19 cellular contexts compared by ENCODE assay signal in the genomic region with DNA sequence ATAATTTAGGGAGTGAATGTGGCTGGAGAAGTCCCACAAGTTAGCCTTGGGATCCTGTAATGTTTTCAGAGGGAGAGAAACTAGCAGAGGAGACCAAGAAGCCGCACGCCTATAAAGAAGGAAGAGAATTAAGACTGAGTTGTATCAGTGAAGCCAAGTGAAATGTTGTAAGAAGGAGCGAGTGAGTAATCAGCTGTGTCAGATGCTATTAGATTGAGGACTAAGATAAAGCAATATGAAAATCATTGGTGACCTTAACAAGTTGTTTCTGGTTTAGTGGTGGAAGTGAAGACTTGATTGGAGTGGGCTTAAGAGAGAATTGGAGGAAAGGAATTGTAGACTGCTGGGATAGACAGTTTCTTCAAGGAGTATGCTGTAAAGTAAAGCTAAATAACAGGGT. TPM values are rescaled to one million over a fixed set of nuclear protein-coding genes. Genes with fewer than 3 reads are reported as not detected.
DNase-seq lines count a peak whose midpoint lies in the region; ATAC-seq and TF ChIP-seq lines count a peak whose summit lies in the region.
"Had no signal": no experiment of that assay in that cellular context is flagged by ENCODE, and none has a peak within 500 bp of the region (broad histone marks: within the 10 kb centered on the region; RNA-seq: fewer than 3 reads in every experiment).

No MANE protein-coding gene starts in this region.

- H3K27ac Mint-ChIP-seq in activated CD8-positive, alpha-beta T cell treated with anti-CD3 and anti-CD28 coated beads for 36 hours = no peak overlapping the region
- H3K27ac Mint-ChIP-seq: activated B cell treated with CpG ODN at 0.5 μM for 24 hours; activated naive CD8-positive, alpha-beta T cell; endodermal cell; stimulated activated naive CD8-positive, alpha-beta T cell treated with anti-CD3 and anti-CD28 coated beads, Interleukin-15, Interleukin-2, amounts not matched to agents 100 ng/mL and 50 ng/mL, for 24 hours had no signal

- POLR2A ChIA-PET in activated CD8-positive, alpha-beta T cell treated with anti-CD3 and anti-CD28 coated beads for 36 hours (lab: Charles Lee) = interaction anchor here (0.8 to 1.4 kb wide), 2 partner anchors 9 to 71 kb away, joined by 3 read pairs; partner anchors contain the start of gene CCSER2

- H3K4me2 ChIP-seq in fibroblast of lung (ENCODE audit: extremely low read depth, insufficient read depth, low read length) = peak overlapping the region; percentile 48

- no peak overlapping the region for H3K27ac ChIP-seq in fibroblast of lung (ENCODE audit: insufficient read depth, low read length)
- H3K27ac ChIP-seq: heart left ventricle, spleen had no signal

- no peak overlapping the region for H3K9ac ChIP-seq in fibroblast of lung (ENCODE audit: insufficient read depth, low read length)

- intact Hi-C loops in sciatic nerve (cut with DNase I) = no loop called here
- intact Hi-C loops in activated CD8-positive, alpha-beta T cell treated with anti-CD3 and anti-CD28 coated beads for 36 hours (cut with micrococcal nuclease) = no loop called here

- DNase-seq in GM03348 (ENCODE audit: low spot score) (peak; percentile 45), SK-N-DZ (ENCODE audit: low spot score) (peak; percentile 57), fibroblast of lung (ENCODE audit: low read depth in 2 of 2) (peak; percentile 69 to 71), sciatic nerve (ENCODE audit: low spot score) (no peak), GM10266 (ENCODE audit: extremely low spot score) (no peak)
- DNase-seq in activated CD8-positive, alpha-beta T cell treated with anti-CD3 and anti-CD28 coated beads for 36 hours = no peak
- DNase-seq: activated B cell treated with CpG ODN at 0.5 μM for 24 hours; central memory CD4-positive, alpha-beta T cell; endodermal cell; heart left ventricle; kidney glomerular epithelial cell; NCI-H1417; NCI-H510A; occipital lobe; spleen had no signal

- H3K9me3 ChIP-seq in fibroblast of lung (ENCODE audit: control insufficient read depth, insufficient read depth, low read depth, low read length) = no peaks in the 10 kb centered on the region
- H3K9me3 ChIP-seq: heart left ventricle, spleen had no signal

- no peaks in the 10 kb centered on the region for H3K9me3 Mint-ChIP-seq in activated CD8-positive, alpha-beta T cell treated with anti-CD3 and anti-CD28 coated beads for 36 hours
- H3K9me3 Mint-ChIP-seq: activated B cell treated with CpG ODN at 0.5 μM for 24 hours; endodermal cell; stimulated activated naive CD8-positive, alpha-beta T cell treated with anti-CD3 and anti-CD28 coated beads, Interleukin-15, Interleukin-2, amounts not matched to agents 100 ng/mL and 50 ng/mL, for 24 hours had no signal

- peaks cover 11% of the 10 kb centered on the region for H3K36me3 Mint-ChIP-seq in activated CD8-positive, alpha-beta T cell treated with anti-CD3 and anti-CD28 coated beads for 36 hours (ENCODE audit: low read depth)

- peaks cover 59% of the 10 kb centered on the region for H3K79me2 ChIP-seq in fibroblast of lung (ENCODE audit: control insufficient read depth, insufficient read depth, low read length)

- H3K27me3 ChIP-seq in fibroblast of lung (ENCODE audit: control insufficient read depth, insufficient read depth, low read length) = no peaks in the 10 kb centered on the region
- H3K27me3 ChIP-seq: heart left ventricle, spleen had no signal

- no peak overlapping the region for H3K4me3 Mint-ChIP-seq in activated CD8-positive, alpha-beta T cell treated with anti-CD3 and anti-CD28 coated beads for 36 hours
- H3K4me3 Mint-ChIP-seq: activated B cell treated with CpG ODN at 0.5 μM for 24 hours; activated naive CD8-positive, alpha-beta T cell; endodermal cell; stimulated activated naive CD8-positive, alpha-beta T cell treated with anti-CD3 and anti-CD28 coated beads, Interleukin-15, Interleukin-2, amounts not matched to agents 100 ng/mL and 50 ng/mL, for 24 hours had no signal

- TF ChIP-seq CTCF in fibroblast of lung (conservative IDR thresholded peaks at IDR 0.05 in 1 of 2, IDR thresholded peaks at IDR 0.05 in 1 of 2; ENCODE audit: low read depth in 1 of 2, low read length in 2 of 2) (no peak), GM10266 (IDR thresholded peaks at IDR 0.05; ENCODE audit: control insufficient read depth, insufficient read depth, low read depth, missing control alignments) (no peak)
- TF ChIP-seq CTCF in activated CD8-positive, alpha-beta T cell treated with anti-CD3 and anti-CD28 coated beads for 36 hours (IDR thresholded peaks at IDR 0.05) = no peak

- peak; percentile 57 for ATAC-seq in sciatic nerve
- ATAC-seq in GM18511 (IDR thresholded peaks at IDR 0.05; ENCODE audit: unreplicated experiment) = no peak
- ATAC-seq in GM21360 (IDR thresholded peaks at IDR 0.05; ENCODE audit: unreplicated experiment) = no peak
- no peak for ATAC-seq in activated CD8-positive, alpha-beta T cell treated with anti-CD3 and anti-CD28 coated beads for 36 hours
- ATAC-seq: heart left ventricle had no signal

- H3K4me1 Mint-ChIP-seq in activated CD8-positive, alpha-beta T cell treated with anti-CD3 and anti-CD28 coated beads for 36 hours (ENCODE audit: low read depth) = peaks cover 28% of the 10 kb centered on the region

- H3K36me3 ChIP-seq in fibroblast of lung (ENCODE audit: control insufficient read depth, insufficient read depth, low read length) = no peaks in the 10 kb centered on the region
- H3K36me3 ChIP-seq: heart left ventricle, spleen had no signal

- CTCF ChIA-PET in activated CD8-positive, alpha-beta T cell treated with anti-CD3 and anti-CD28 coated beads for 36 hours (lab: Charles Lee) = interaction anchor here (1.2 to 6.8 kb wide), 5 partner anchors 12 to 203 kb away, joined by 3 to 63 read pairs (median 4); no protein-coding TSS in a partner anchor

- peaks cover 2% of the 10 kb centered on the region for H3K4me1 ChIP-seq in fibroblast of lung (ENCODE audit: control insufficient read depth, extremely low read depth, insufficient read depth, low read length)

- H3K4me3 ChIP-seq in fibroblast of lung (replicated peaks in 1 of 4; ENCODE audit: control extremely low read depth in 1 of 4, insufficient read depth in 1 of 4, low read depth in 3 of 4, low read length in 4 of 4) = peak overlapping the region in 2 of 4 experiments; percentile 3 to 42
- H3K4me3 ChIP-seq: heart left ventricle, spleen had no signal

- no peaks in the 10 kb centered on the region for H3K27me3 Mint-ChIP-seq in activated CD8-positive, alpha-beta T cell treated with anti-CD3 and anti-CD28 coated beads for 36 hours
- H3K27me3 Mint-ChIP-seq: activated B cell treated with CpG ODN at 0.5 μM for 24 hours; activated naive CD8-positive, alpha-beta T cell; stimulated activated naive CD8-positive, alpha-beta T cell treated with anti-CD3 and anti-CD28 coated beads, Interleukin-15, Interleukin-2, amounts not matched to agents 100 ng/mL and 50 ng/mL, for 24 hours had no signal

- no peaks in the 10 kb centered on the region for H4K20me1 ChIP-seq in fibroblast of lung (ENCODE audit: control insufficient read depth, extremely low read depth, insufficient read depth, low read length)

- H2AFZ ChIP-seq in fibroblast of lung (ENCODE audit: low read length) = no peak overlapping the region

RNA-seq across cellular contexts. Expression of gene CCSER2, which starts 8.8 kb away (rescaled TPM):
- 12.6 and 14.2 TPM in 2 replicates for polyA plus RNA-seq in SK-N-DZ (2014; cell fraction: cytosol; rRNA removed)
- 8.4 and 10.2 TPM in 2 replicates for polyA plus RNA-seq in SK-N-DZ (2014; cell fraction: nucleus; rRNA removed)
- total RNA-seq in fibroblast of lung = 23.6 and 28.2 TPM in 2 replicates
- 60.1 and 65.4 TPM in 2 replicates for polyA plus RNA-seq in fibroblast of lung
- 31.7 and 33.5 TPM in 2 replicates for polyA plus RNA-seq in fibroblast of lung (2012)
- polyA minus RNA-seq in fibroblast of lung (ENCODE audit: low replicate concordance) = 16.9 and 24.8 TPM in 2 replicates
- 136 TPM for total RNA-seq in sciatic nerve
- 10 to 100 TPM; 56.9 to 57.5 TPM for total RNA-seq in activated CD8-positive, alpha-beta T cell treated with anti-CD3 and anti-CD28 coated beads for 36 hours

Comparison
In these comparisons a context has a peak if more than half of its experiments do, and no peak if none do; other contexts are left out.
1. DNase-seq: peak in GM03348 (single experiment), SK-N-DZ (single experiment) and fibroblast of lung (2 of 2); none in sciatic nerve (single experiment), activated CD8-positive, alpha-beta T cell treated with anti-CD3 and anti-CD28 coated beads for 36 hours (single experiment) and GM10266 (single experiment).